Comparison of ENCODE assay signal across 1 cellular context in the genomic region with DNA sequence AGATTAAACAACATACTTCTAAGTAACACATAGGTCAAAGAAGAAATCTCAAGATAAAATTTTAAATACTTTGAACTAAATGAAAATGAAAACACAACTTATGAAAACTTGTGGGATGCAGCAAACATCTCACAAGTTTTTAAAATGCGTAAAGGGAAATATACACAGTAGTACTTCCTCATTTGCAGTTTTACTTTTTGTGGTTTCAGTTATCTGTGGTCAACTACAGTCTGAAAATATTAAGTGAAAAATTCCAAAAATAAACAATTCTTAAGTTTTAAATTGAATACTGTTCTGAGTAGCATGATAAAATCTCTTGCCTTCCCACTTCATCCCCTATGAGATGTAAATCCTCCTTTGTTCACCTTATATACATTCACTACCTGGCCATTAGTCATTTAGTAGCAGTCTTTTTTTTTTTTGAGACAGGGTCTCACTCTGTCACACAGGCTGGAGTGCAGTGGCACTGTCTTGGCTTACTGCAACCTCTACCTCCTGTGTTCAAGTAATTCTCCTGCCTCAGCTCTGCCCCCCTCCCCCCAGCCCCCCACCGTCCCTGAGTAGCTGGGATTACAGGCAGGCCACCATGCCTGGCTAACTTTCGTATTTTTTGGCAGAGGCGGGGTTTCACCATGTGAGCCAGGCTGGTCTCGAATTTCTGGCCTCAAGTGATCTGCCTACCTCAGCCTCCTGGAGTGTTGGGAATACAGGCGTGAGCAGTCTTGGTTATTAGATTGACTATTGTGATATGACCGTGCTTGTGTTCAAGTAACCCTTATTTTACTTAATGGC.
TF ChIP-seq lines count a peak whose summit lies in the region.

No MANE protein-coding gene starts in this region.

TF ChIP-seq in HepG2, 621 proteins besides CTCF, POLR2A, EP300 and RAD21 (continued from another document):
- TF ChIP-seq, protein P1, sequence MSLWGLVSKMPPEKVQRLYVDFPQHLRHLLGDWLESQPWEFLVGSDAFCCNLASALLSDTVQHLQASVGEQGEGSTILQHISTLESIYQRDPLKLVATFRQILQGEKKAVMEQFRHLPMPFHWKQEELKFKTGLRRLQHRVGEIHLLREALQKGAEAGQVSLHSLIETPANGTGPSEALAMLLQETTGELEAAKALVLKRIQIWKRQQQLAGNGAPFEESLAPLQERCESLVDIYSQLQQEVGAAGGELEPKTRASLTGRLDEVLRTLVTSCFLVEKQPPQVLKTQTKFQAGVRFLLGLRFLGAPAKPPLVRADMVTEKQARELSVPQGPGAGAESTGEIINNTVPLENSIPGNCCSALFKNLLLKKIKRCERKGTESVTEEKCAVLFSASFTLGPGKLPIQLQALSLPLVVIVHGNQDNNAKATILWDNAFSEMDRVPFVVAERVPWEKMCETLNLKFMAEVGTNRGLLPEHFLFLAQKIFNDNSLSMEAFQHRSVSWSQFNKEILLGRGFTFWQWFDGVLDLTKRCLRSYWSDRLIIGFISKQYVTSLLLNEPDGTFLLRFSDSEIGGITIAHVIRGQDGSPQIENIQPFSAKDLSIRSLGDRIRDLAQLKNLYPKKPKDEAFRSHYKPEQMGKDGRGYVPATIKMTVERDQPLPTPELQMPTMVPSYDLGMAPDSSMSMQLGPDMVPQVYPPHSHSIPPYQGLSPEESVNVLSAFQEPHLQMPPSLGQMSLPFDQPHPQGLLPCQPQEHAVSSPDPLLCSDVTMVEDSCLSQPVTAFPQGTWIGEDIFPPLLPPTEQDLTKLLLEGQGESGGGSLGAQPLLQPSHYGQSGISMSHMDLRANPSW (CRISPR knock-in tag; IDR thresholded peaks at IDR 0.05; ENCODE audit: borderline replicate concordance): no peak
- TF ChIP-seq RFX5 (IDR thresholded peaks at IDR 0.05; ENCODE audit: low read depth, low read length) (no peak), MXI1 (IDR thresholded peaks at IDR 0.05; ENCODE audit: borderline replicate concordance, low read depth, low read length) (no peak), PHB2 (IDR thresholded peaks at IDR 0.05; ENCODE audit: partially characterized antibody) (no peak), DR1 (CRISPR knock-in tag; IDR thresholded peaks at IDR 0.05) (no peak), ETV5 (CRISPR knock-in tag; IDR thresholded peaks at IDR 0.05; ENCODE audit: borderline replicate concordance) (no peak), ZNF564 (CRISPR knock-in tag; IDR thresholded peaks at IDR 0.05) (no peak), SRF (IDR thresholded peaks at IDR 0.05; ENCODE audit: low read depth, low read length) (no peak), ZNF552 (CRISPR knock-in tag; IDR thresholded peaks at IDR 0.05; ENCODE audit: borderline replicate concordance) (no peak), RFXAP (CRISPR knock-in tag; IDR thresholded peaks at IDR 0.05; ENCODE audit: borderline replicate concordance) (no peak), PAF1 (CRISPR knock-in tag; IDR thresholded peaks at IDR 0.05) (no peak), MBD4 (IDR thresholded peaks at IDR 0.05; ENCODE audit: borderline replicate concordance, low read length) (no peak)
- TF ChIP-seq, protein P2, sequence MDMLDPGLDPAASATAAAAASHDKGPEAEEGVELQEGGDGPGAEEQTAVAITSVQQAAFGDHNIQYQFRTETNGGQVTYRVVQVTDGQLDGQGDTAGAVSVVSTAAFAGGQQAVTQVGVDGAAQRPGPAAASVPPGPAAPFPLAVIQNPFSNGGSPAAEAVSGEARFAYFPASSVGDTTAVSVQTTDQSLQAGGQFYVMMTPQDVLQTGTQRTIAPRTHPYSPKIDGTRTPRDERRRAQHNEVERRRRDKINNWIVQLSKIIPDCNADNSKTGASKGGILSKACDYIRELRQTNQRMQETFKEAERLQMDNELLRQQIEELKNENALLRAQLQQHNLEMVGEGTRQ (IDR thresholded peaks at IDR 0.05; ENCODE audit: low read depth, low read length): no peak
- TF ChIP-seq, protein P2 (CRISPR knock-in tag; IDR thresholded peaks at IDR 0.05; ENCODE audit: borderline replicate concordance): no peak
- TF ChIP-seq, protein P3, sequence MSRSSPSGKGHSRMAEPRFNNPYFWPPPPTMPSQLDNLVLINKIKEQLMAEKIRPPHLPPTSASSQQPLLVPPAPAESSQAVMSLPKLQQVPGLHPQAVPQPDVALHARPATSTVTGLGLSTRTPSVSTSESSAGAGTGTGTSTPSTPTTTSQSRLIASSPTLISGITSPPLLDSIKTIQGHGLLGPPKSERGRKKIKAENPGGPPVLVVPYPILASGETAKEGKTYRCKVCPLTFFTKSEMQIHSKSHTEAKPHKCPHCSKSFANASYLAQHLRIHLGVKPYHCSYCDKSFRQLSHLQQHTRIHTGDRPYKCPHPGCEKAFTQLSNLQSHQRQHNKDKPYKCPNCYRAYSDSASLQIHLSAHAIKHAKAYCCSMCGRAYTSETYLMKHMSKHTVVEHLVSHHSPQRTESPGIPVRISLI (CRISPR knock-in tag; IDR thresholded peaks at IDR 0.05; ENCODE audit: borderline replicate concordance): no peak
